20 cellular contexts compared by ENCODE assay signal in the genomic region with DNA sequence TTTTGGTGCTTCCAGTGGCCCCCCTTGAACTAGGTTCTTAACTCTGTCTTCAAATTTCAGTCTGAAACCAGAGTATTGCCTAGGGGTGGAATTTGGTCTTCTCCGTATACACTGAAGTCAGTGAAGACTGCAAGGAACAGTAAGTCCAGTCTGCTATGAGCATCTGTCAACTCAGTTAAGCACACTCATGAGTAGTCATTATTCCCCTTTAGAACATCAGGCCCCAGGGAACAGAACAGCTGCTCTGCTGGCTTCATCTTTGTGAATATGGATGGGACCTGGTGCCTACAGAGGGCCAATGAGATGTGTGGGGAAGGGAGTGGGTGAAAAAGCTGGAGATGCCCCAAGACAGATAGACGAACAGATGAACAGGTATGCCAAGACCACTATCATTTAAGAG.
"Had no signal": no experiment of that assay in that cellular context is flagged by ENCODE, and none has a peak within 500 bp of the region (broad histone marks: within the 10 kb centered on the region; RNA-seq: fewer than 3 reads in every experiment).

No MANE protein-coding gene starts in this region.

- H3K9me3 ChIP-seq: gastrocnemius medialis, neutrophil, right lobe of liver, stomach, testis, tibial artery, uterus had no signal

- H3K79me2 ChIP-seq: parathyroid adenoma had no signal

- H3K36me3 ChIP-seq: gastrocnemius medialis, neutrophil, right lobe of liver, stomach, tibial artery, uterus had no signal

- H3K4me2 ChIP-seq: smooth muscle cell had no signal

- H3K4me1 ChIP-seq: gastrocnemius medialis, parathyroid adenoma, right lobe of liver, stomach, testis, tibial artery, uterus had no signal

- H3K4me3 ChIP-seq: gastrocnemius medialis, lung, right lobe of liver, smooth muscle cell, stomach, testis, tibial artery, uterus had no signal

- H3K27ac ChIP-seq: gastrocnemius medialis, neutrophil, parathyroid adenoma, right lobe of liver, stomach, testis, tibial artery, uterus had no signal

- H2AFZ ChIP-seq: parathyroid adenoma had no signal

- DNase-seq: cortex of kidney; effector memory CD8-positive, alpha-beta T cell; erythroblast; foreskin fibroblast; gastrocnemius medialis; head of caudate nucleus; naive B cell; right lobe of liver; stimulated activated CD4-positive, alpha-beta T cell treated with anti-CD3 and anti-CD28 coated beads, Interleukin-12 subunit alpha, Interleukin-12 subunit beta, amount 100 ng/mL, for 4 hours; stimulated activated CD4-positive, alpha-beta T cell treated with anti-CD3 and anti-CD28 coated beads, Interleukin-1b, Interleukin-23, amount 100 ng/mL, for 48 hours; stimulated activated CD4-positive, alpha-beta T cell treated with anti-CD3 and anti-CD28 coated beads, Interleukin-4, amount 100 ng/mL, for 1 hour; stimulated activated naive CD4-positive, alpha-beta T cell treated with Interleukin-2 at 50 U/mL for 16 hours; stomach; testis; tibial artery; uterus had no signal

- H3K27me3 ChIP-seq: gastrocnemius medialis, neutrophil, right lobe of liver, stomach, testis, tibial artery, uterus had no signal

- H3K9ac ChIP-seq: parathyroid adenoma had no signal
